Comparison of ENCODE assay signal across 1 cellular context in the genomic region with DNA sequence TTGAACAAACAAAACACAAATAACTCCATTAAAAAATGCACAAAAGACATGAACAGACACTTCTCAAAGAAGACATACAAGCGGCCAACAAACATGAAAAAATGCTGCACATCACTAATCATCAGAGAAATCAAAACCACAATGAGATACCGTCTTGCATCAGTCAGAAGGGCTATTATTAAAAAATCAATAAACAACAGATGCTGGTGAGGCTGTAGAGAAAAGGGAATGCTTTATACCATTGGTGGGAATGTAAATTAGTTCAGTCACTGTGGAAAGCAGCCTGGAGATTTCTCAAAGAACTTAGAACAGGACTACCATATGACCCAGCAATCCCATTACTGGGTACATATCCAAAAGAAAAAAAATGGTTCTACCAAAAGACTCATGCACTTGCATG.
TF ChIP-seq lines count a peak whose summit lies in the region.

No MANE protein-coding gene starts in this region.

TF ChIP-seq in IMR-90, 13 proteins besides CTCF, POLR2A, EP300 and RAD21 (continued from another document):
- no peak for TF ChIP-seq RCOR1 (IDR thresholded peaks at IDR 0.05; ENCODE audit: insufficient replicate concordance, low read length)
- TF ChIP-seq NFE2L2 (IDR thresholded peaks at IDR 0.05; ENCODE audit: low read depth, low read length): no peak
- TF ChIP-seq, protein P1, sequence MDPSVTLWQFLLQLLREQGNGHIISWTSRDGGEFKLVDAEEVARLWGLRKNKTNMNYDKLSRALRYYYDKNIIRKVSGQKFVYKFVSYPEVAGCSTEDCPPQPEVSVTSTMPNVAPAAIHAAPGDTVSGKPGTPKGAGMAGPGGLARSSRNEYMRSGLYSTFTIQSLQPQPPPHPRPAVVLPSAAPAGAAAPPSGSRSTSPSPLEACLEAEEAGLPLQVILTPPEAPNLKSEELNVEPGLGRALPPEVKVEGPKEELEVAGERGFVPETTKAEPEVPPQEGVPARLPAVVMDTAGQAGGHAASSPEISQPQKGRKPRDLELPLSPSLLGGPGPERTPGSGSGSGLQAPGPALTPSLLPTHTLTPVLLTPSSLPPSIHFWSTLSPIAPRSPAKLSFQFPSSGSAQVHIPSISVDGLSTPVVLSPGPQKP (IDR thresholded peaks at IDR 0.05; ENCODE audit: borderline replicate concordance, low read depth, low read length): no peak
- TF ChIP-seq CEBPB (IDR thresholded peaks at IDR 0.05; ENCODE audit: low read depth, low read length): no peak
- no peak for TF ChIP-seq MXI1 (IDR thresholded peaks at IDR 0.05; ENCODE audit: borderline replicate concordance, low read depth, low read length)
- TF ChIP-seq FOS (IDR thresholded peaks at IDR 0.05; ENCODE audit: low read depth, low read length): no peak
